ENCODE assay signal across 17 cellular contexts in genomic region chr2:207934720-207935119, GRCh38.
"Had no signal": no experiment of that assay in that cellular context is flagged by ENCODE, and none has a peak within 500 bp of the region (broad histone marks: within the 10 kb centered on the region; RNA-seq: fewer than 3 reads in every experiment).

No MANE protein-coding gene starts in this region.

- ATAC-seq: activated T-cell treated with anti-CD3 and anti-CD28 coated beads, Interleukin-2, amount 50 U/mL, for 72 hours; naive thymus-derived CD4-positive, alpha-beta T cell; sciatic nerve; stimulated activated naive CD8-positive, alpha-beta T cell treated with anti-CD3 and anti-CD28 coated beads, Interleukin-15, Interleukin-2, amounts not matched to agents 100 U/mL and 50 U/mL, for 24 hours had no signal

- H3K4me3 Mint-ChIP-seq: activated T-cell treated with anti-CD3 and anti-CD28 coated beads, Interleukin-2, amount 50 U/mL, for 72 hours; naive thymus-derived CD4-positive, alpha-beta T cell had no signal

- H3K27ac ChIP-seq: cardiac muscle cell, colonic mucosa, esophagus squamous epithelium, testis had no signal

- H3K36me3 ChIP-seq: cardiac muscle cell, colonic mucosa had no signal

- H3K9me3 Mint-ChIP-seq: activated T-cell treated with anti-CD3 and anti-CD28 coated beads, Interleukin-2, amount 50 U/mL, for 72 hours; naive thymus-derived CD4-positive, alpha-beta T cell had no signal

- H3K4me3 ChIP-seq: cardiac muscle cell, colonic mucosa, esophagus squamous epithelium, testis had no signal

- H3K27ac Mint-ChIP-seq: activated T-cell treated with anti-CD3 and anti-CD28 coated beads, Interleukin-2, amount 50 U/mL, for 72 hours; naive thymus-derived CD4-positive, alpha-beta T cell had no signal

- H3K9me3 ChIP-seq: colonic mucosa, esophagus squamous epithelium, testis had no signal

- DNase-seq: activated CD4-positive, alpha-beta T cell treated with anti-CD3 and anti-CD28 coated beads for 1 hour; activated CD4-positive, alpha-beta T cell treated with anti-CD3 and anti-CD28 coated beads, Interleukin-2, amount 50 U/mL, for 48 hours; activated naive CD4-positive, alpha-beta T cell; activated T-cell treated with anti-CD3 and anti-CD28 coated beads, Interleukin-2, amount 50 U/mL, for 72 hours; colonic mucosa; esophagus squamous epithelium; foreskin fibroblast; islet precursor cell; naive thymus-derived CD4-positive, alpha-beta T cell; posterior cingulate gyrus; stimulated activated CD4-positive, alpha-beta T cell treated with anti-CD3 and anti-CD28 coated beads, Interleukin-2, amount 100 ng/mL, for 48 hours; stimulated activated naive CD8-positive, alpha-beta T cell treated with anti-CD3 and anti-CD28 coated beads, Interleukin-15, Interleukin-2, amounts not matched to agents 100 U/mL and 50 U/mL, for 24 hours; testis had no signal

- H3K27me3 ChIP-seq: cardiac muscle cell, colonic mucosa, esophagus squamous epithelium, testis had no signal

- FAIRE-seq: astrocyte, urothelium cell line had no signal

- H3K27me3 Mint-ChIP-seq: naive thymus-derived CD4-positive, alpha-beta T cell had no signal

- H3K4me1 ChIP-seq: testis had no signal
